In genomic region chr13:75440100-75440499, GRCh38 we compare ENCODE assay signal across 21 cellular contexts. TPM values are rescaled to one million over a fixed set of nuclear protein-coding genes. Genes with fewer than 3 reads are reported as not detected.
A peak's percentile ranks its signal among the peaks of the same experiment; 100 is the strongest.
DNase-seq lines count a peak whose midpoint lies in the region; ATAC-seq, FAIRE-seq and TF ChIP-seq lines count a peak whose summit lies in the region.
"Had no signal": no experiment of that assay in that cellular context is flagged by ENCODE, and none has a peak within 500 bp of the region (broad histone marks: within the 10 kb centered on the region; RNA-seq: fewer than 3 reads in every experiment).

No MANE protein-coding gene starts in this region.

- no peak overlapping the region for H3K27ac Mint-ChIP-seq in CD8-positive, alpha-beta memory T cell
- H3K27ac Mint-ChIP-seq: activated B cell treated with CpG ODN at 0.5 μM for 24 hours; activated CD8-positive, alpha-beta T cell treated with anti-CD3 and anti-CD28 coated beads, Interleukin-2, amount 10 ng/mL, durations not matched to agents 7 days and 5 days; activated naive CD4-positive, alpha-beta T cell treated with anti-CD3 and anti-CD28 coated beads, Interleukin-2, amount 50 U/mL, for 72 hours; brain; GM23338; naive B cell had no signal

- H3K36me3 Mint-ChIP-seq in CD8-positive, alpha-beta memory T cell, result no peaks in the 10 kb centered on the region
- H3K36me3 Mint-ChIP-seq: activated naive CD4-positive, alpha-beta T cell treated with anti-CD3 and anti-CD28 coated beads, Interleukin-2, amount 50 U/mL, for 72 hours; brain; CD14-positive monocyte; naive B cell had no signal

- no peak overlapping the region for H3K27ac ChIP-seq in A549
- H3K27ac ChIP-seq in CD8-positive, alpha-beta memory T cell (ENCODE audit: low read depth, low read length), result no peak overlapping the region
- H3K27ac ChIP-seq: dorsolateral prefrontal cortex had no signal

- H3K4me2 ChIP-seq in A549, result peak overlapping the region; percentile 23; the same call in 2 of the 3 replicates
- H3K4me2 ChIP-seq: GM23338 had no signal

- intact Hi-C loops in mucosa of descending colon (cut with DNase I, micrococcal nuclease), result no loop called here

- TF ChIP-seq RAD21 in A549 (conservative IDR thresholded peaks at IDR 0.05 in 1 of 2, IDR thresholded peaks at IDR 0.05 in 1 of 2), result no peak

- H3K36me3 ChIP-seq in mucosa of descending colon (ENCODE audit: low read depth), result no peaks in the 10 kb centered on the region
- H3K36me3 ChIP-seq in CD8-positive, alpha-beta memory T cell (ENCODE audit: insufficient read depth, low read length), result no peaks in the 10 kb centered on the region

- H3K4me3 Mint-ChIP-seq in CD8-positive, alpha-beta memory T cell, result no peak overlapping the region
- H3K4me3 Mint-ChIP-seq: activated B cell treated with CpG ODN at 0.5 μM for 24 hours; activated CD8-positive, alpha-beta T cell treated with anti-CD3 and anti-CD28 coated beads, Interleukin-2, amount 10 ng/mL, durations not matched to agents 7 days and 5 days; brain; CD14-positive monocyte; GM23338; naive B cell had no signal

- CTCF ChIA-PET in A549 (lab: Yijun Ruan, JAX), result no interaction called here
- CTCF ChIA-PET in CD8-positive, alpha-beta memory T cell (lab: Charles Lee), result no interaction called here

- peaks cover 18% of the 10 kb centered on the region; the same call in 2 of the 3 replicates for H3K4me1 ChIP-seq in A549
- H3K4me1 ChIP-seq in mucosa of descending colon (ENCODE audit: low read depth), result peaks cover 17% of the 10 kb centered on the region
- no peaks in the 10 kb centered on the region for H3K4me1 ChIP-seq in CD8-positive, alpha-beta memory T cell (ENCODE audit: insufficient read depth, low read length)

- no peak for TF ChIP-seq POLR2A in A549 (IDR thresholded peaks at IDR 0.05; ENCODE audit: low read length)

- H3K4me3 ChIP-seq in A549 (no peak overlapping the region), mucosa of descending colon (no peak overlapping the region)
- H3K4me3 ChIP-seq in CD8-positive, alpha-beta memory T cell (ENCODE audit: low read length), result no peak overlapping the region
- H3K4me3 ChIP-seq: dorsolateral prefrontal cortex, GM23338, lung had no signal

- H3K27me3 Mint-ChIP-seq in CD8-positive, alpha-beta memory T cell, result peaks cover 2 to 22% of the 10 kb centered on the region in 2 donors
- H3K27me3 Mint-ChIP-seq: naive B cell had no signal

- H3K4me1 Mint-ChIP-seq in CD8-positive, alpha-beta memory T cell, result no peaks in the 10 kb centered on the region
- H3K4me1 Mint-ChIP-seq: activated B cell treated with CpG ODN at 0.5 μM for 24 hours, CD14-positive monocyte, naive B cell had no signal

- TF ChIP-seq CTCF in A549 (IDR thresholded peaks at IDR 0.05) (no peak), mucosa of descending colon (IDR thresholded peaks at IDR 0.05) (no peak)

- H3K27me3 ChIP-seq in CD8-positive, alpha-beta memory T cell (ENCODE audit: insufficient read depth, low read length, poor library complexity, severe bottlenecking), result no peaks in the 10 kb centered on the region
- H3K27me3 ChIP-seq: dorsolateral prefrontal cortex had no signal

- POLR2A ChIA-PET in A549 (lab: Yijun Ruan, JAX), result no interaction called here
- POLR2A ChIA-PET in CD8-positive, alpha-beta memory T cell (lab: Charles Lee), result no interaction called here

- H3K9me3 ChIP-seq in A549 (no peaks in the 10 kb centered on the region), mucosa of descending colon (no peaks in the 10 kb centered on the region)
- no peaks in the 10 kb centered on the region for H3K9me3 ChIP-seq in CD8-positive, alpha-beta memory T cell (ENCODE audit: low read length)

- H3K9me3 Mint-ChIP-seq in CD8-positive, alpha-beta memory T cell, result no peaks in the 10 kb centered on the region
- H3K9me3 Mint-ChIP-seq: activated B cell treated with CpG ODN at 0.5 μM for 24 hours; activated naive CD4-positive, alpha-beta T cell treated with anti-CD3 and anti-CD28 coated beads, Interleukin-2, amount 50 U/mL, for 72 hours; GM23338 had no signal

- DNase-seq in A549 (ENCODE audit: low read depth in 1 of 2, low spot score in 1 of 2) (no peak), RCC 7860 (ENCODE audit: low spot score) (no peak), glomerular visceral epithelial cell (ENCODE audit: extremely low spot score) (peak; percentile 29), mucosa of descending colon (peak in 1 of 3 donors; percentile 82), ureter (ENCODE audit: low spot score) (no peak)
- DNase-seq in CD8-positive, alpha-beta memory T cell, result no peak
- DNase-seq: activated B cell treated with CpG ODN at 0.5 μM for 24 hours; activated CD8-positive, alpha-beta T cell treated with anti-CD3 and anti-CD28 coated beads, Interleukin-2, amount 10 ng/mL, durations not matched to agents 7 days and 5 days; activated T-cell treated with anti-CD3 and anti-CD28 coated beads, Interleukin-2, amount 50 U/mL, for 48 hours; DMS79 treated with DMSO at 0.1 percent for 48 hours; dorsolateral prefrontal cortex; naive B cell; NCI-H1694; NCI-H2227 treated with DMSO at 0.1 percent for 48 hours had no signal

- 81% methylated on average over 2 of the region's 2 CpGs for WGBS in A549 (ENCODE audit: missing lambda C conversion rate)

- ATAC-seq in A549, result no peak
- peak; percentile 65 for ATAC-seq in mucosa of descending colon
- no peak for ATAC-seq in HG03095 (IDR thresholded peaks at IDR 0.05; ENCODE audit: unreplicated experiment)
- ATAC-seq in HG03045 (IDR thresholded peaks at IDR 0.05; ENCODE audit: unreplicated experiment), result no peak
- ATAC-seq: activated CD8-positive, alpha-beta T cell treated with anti-CD3 and anti-CD28 coated beads, Interleukin-2, amount 10 ng/mL, durations not matched to agents 7 days and 5 days; activated naive CD4-positive, alpha-beta T cell treated with anti-CD3 and anti-CD28 coated beads, Interleukin-2, amount 50 U/mL, for 72 hours; GM23338 had no signal

- FAIRE-seq in A549 (lab: Jason Lieb, UNC) (no peak), RCC 7860 (lab: Jason Lieb, UNC) (peak; percentile 46)

- no peak for TF ChIP-seq EP300 in A549 (IDR thresholded peaks at IDR 0.05)

TF ChIP-seq in A549, 52 proteins besides CTCF, POLR2A, EP300 and RAD21:
- TF ChIP-seq, protein P1, sequence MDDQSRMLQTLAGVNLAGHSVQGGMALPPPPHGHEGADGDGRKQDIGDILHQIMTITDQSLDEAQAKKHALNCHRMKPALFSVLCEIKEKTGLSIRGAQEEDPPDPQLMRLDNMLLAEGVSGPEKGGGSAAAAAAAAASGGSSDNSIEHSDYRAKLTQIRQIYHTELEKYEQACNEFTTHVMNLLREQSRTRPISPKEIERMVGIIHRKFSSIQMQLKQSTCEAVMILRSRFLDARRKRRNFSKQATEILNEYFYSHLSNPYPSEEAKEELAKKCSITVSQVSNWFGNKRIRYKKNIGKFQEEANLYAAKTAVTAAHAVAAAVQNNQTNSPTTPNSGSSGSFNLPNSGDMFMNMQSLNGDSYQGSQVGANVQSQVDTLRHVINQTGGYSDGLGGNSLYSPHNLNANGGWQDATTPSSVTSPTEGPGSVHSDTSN (IDR thresholded peaks at IDR 0.05), result no peak
- TF ChIP-seq HES2 (IDR thresholded peaks at IDR 0.05) (no peak), MYC (IDR thresholded peaks at IDR 0.05; ENCODE audit: borderline replicate concordance, low read length) (no peak), USF2 (IDR thresholded peaks at IDR 0.05) (no peak), BCL3 (IDR thresholded peaks at IDR 0.05) (no peak), CEBPB (IDR thresholded peaks at IDR 0.05) (no peak), MAFK (IDR thresholded peaks at IDR 0.05; ENCODE audit: partially characterized antibody) (no peak), JUNB (IDR thresholded peaks at IDR 0.05) (no peak), KDM5A (IDR thresholded peaks at IDR 0.05) (no peak), NPAS2 (CRISPR knock-in tag; IDR thresholded peaks at IDR 0.05; ENCODE audit: borderline replicate concordance) (no peak)

RNA-seq across cellular contexts. Expression of gene TBC1D4, which starts 41.9 kb away (rescaled TPM):
- polyA plus RNA-seq in A549 (2011; rRNA removed) (12.5 and 17.6 TPM in 2 replicates), A549 (2017; fragmentation: RNase III; extraction: RNeasy Plus Mini Kit Qiagen cat#74134 plus additional on column Dnase treatment) (9.5 to 11.7 TPM (median 10.6 TPM) in 3 replicates)
- polyA plus RNA-seq in A549 (2012; cell fraction: cytosol; rRNA removed), result 7.5 and 8.1 TPM in 2 replicates
- polyA plus RNA-seq in A549 (2012; cell fraction: nucleus; rRNA removed), result 4.2 and 5.7 TPM in 2 replicates
- polyA minus RNA-seq in A549 (2011; rRNA and poly(A)+ RNA removed), result 28.7 and 39.4 TPM in 2 replicates
- total RNA-seq in mucosa of descending colon (10 to 100 TPM; 13.4 to 24.6 (median 13.8) TPM), ureter (28.3 TPM)
- 10 to 100 TPM; 45.7 to 50.8 TPM for total RNA-seq in CD8-positive, alpha-beta memory T cell
- 10.7 TPM for polyA plus RNA-seq in CD8-positive, alpha-beta memory T cell
